ENCODE assay signal across 8 cellular contexts in genomic region chr18:50560681-50561629, GRCh38. TPM values are rescaled to one million over a fixed set of nuclear protein-coding genes. Genes with fewer than 3 reads are reported as not detected.
DNase-seq lines count a peak whose midpoint lies in the region; ATAC-seq and TF ChIP-seq lines count a peak whose summit lies in the region.

No MANE protein-coding gene starts in this region.

- 5 to 6% methylated on average over 34 to 49 of the region's 49 CpGs for WGBS in body of pancreas, 2 donors
- WGBS in thymus, result 7% methylated on average over 49 of the region's 49 CpGs

- peak; percentile 27 for ATAC-seq in HG03432 (IDR thresholded peaks at IDR 0.05; ENCODE audit: unreplicated experiment)
- ATAC-seq in body of pancreas, result no peak
- ATAC-seq in HG03108 (IDR thresholded peaks at IDR 0.05; ENCODE audit: unreplicated experiment), result no peak

- H3K27me3 ChIP-seq in body of pancreas (no peaks in the 10 kb centered on the region), thymus (ENCODE audit: control insufficient read depth, insufficient read depth) (peaks cover 38% of the 10 kb centered on the region)

- peak overlapping the region; percentile 25 for H3K4me3 ChIP-seq in AG09309 (ENCODE audit: control insufficient read depth, low read depth, low read length)
- H3K4me3 ChIP-seq in body of pancreas, result peak overlapping the region; percentile 17 to 40
- H3K4me3 ChIP-seq in thymus (ENCODE audit: low read length), result peak overlapping the region; percentile 41

- peaks cover 14% of the 10 kb centered on the region for H3K4me1 ChIP-seq in body of pancreas
- H3K4me1 ChIP-seq in thymus (ENCODE audit: control insufficient read depth, insufficient read depth, low read length), result no peaks in the 10 kb centered on the region

- TF ChIP-seq POLR2A in body of pancreas (IDR thresholded peaks at IDR 0.05), result no peak

- DNase-seq in AG09309 (ENCODE audit: low read depth) (no peak), body of pancreas (peak; percentile 8 to 39 (median 23)), left kidney (ENCODE audit: low read depth, low spot score) (peak; percentile 58), activated gamma-delta T cell treated with Interleukin-2 at 50 U/mL for 16 hours (no peak), DMS153 (lab: John Stamatoyannopoulos, UW) (no peak)

- H3K9me3 ChIP-seq in body of pancreas (no peaks in the 10 kb centered on the region), thymus (ENCODE audit: control insufficient read depth) (no peaks in the 10 kb centered on the region)

- H3K27ac ChIP-seq in body of pancreas, result no peak overlapping the region
- no peak overlapping the region for H3K27ac ChIP-seq in thymus (ENCODE audit: low read depth)

- TF ChIP-seq CTCF in AG09309 (IDR thresholded peaks at IDR 0.05; ENCODE audit: control insufficient read depth, insufficient read depth, low read depth, low read length, missing control alignments) (no peak), body of pancreas (IDR thresholded peaks at IDR 0.05) (no peak)

- H3K36me3 ChIP-seq in body of pancreas (replicated peaks in 1 of 2; ENCODE audit: insufficient read depth in 1 of 2, low read depth in 2 of 2), result no peaks in the 10 kb centered on the region
- no peaks in the 10 kb centered on the region for H3K36me3 ChIP-seq in thymus (ENCODE audit: control insufficient read depth, insufficient read depth)

- intact Hi-C loops in body of pancreas (cut with DNase I), result no loop called here

RNA-seq across cellular contexts. Expression of gene MAPK4, which starts 1.1 kb away (rescaled TPM):
- 1 to 10 TPM; 1.0 to 1.6 TPM for total RNA-seq in body of pancreas
- polyA plus RNA-seq in thymus, result 3.1 TPM

Comparison
In these comparisons a context has a peak if more than half of its experiments do, and no peak if none do; other contexts are left out.
1. DNase-seq: peak in body of pancreas (4 of 4) and left kidney (single experiment); none in AG09309 (single experiment), activated gamma-delta T cell treated with Interleukin-2 at 50 U/mL for 16 hours (single experiment) and DMS153 (single experiment).
2. Peak in every context shown above with its lines, with median percentiles within 50 percentile points of each other: H3K4me3 ChIP-seq.